Comparison of ENCODE assay signal across 13 cellular contexts in genomic region chr12:96981053-96981452, GRCh38.
DNase-seq lines count a peak whose midpoint lies in the region; ATAC-seq and TF ChIP-seq lines count a peak whose summit lies in the region.
"Had no signal": no experiment of that assay in that cellular context is flagged by ENCODE, and none has a peak within 500 bp of the region (broad histone marks: within the 10 kb centered on the region; RNA-seq: fewer than 3 reads in every experiment).

No MANE protein-coding gene starts in this region.

- TF ChIP-seq CTCF in AG04449 (IDR thresholded peaks at IDR 0.05; ENCODE audit: insufficient read depth, low read length, missing control alignments) (no peak), brain microvascular endothelial cell (IDR thresholded peaks at IDR 0.05; ENCODE audit: low read depth, low read length, missing control alignments) (no peak), coronary artery (IDR thresholded peaks at IDR 0.05) (no peak)

- CTCF ChIA-PET in AG04449 (lab: Yijun Ruan, JAX), result interaction anchor here (0.8 kb wide), 1 partner anchor 1416 kb away, joined by 4 read pairs; no protein-coding TSS in a partner anchor

- peaks cover 3% of the 10 kb centered on the region for H3K27me3 ChIP-seq in brain microvascular endothelial cell (replicated peaks)

- POLR2A ChIA-PET in AG04449 (lab: Yijun Ruan, JAX), result interaction anchor here (0.7 kb wide), 1 partner anchor 193 kb away, joined by 6 read pairs; no protein-coding TSS in a partner anchor

- H3K36me3 ChIP-seq in brain microvascular endothelial cell (replicated peaks), result no peaks in the 10 kb centered on the region

- H3K27ac ChIP-seq in brain microvascular endothelial cell, result peak overlapping the region; percentile 8
- H3K27ac ChIP-seq in coronary artery, result no peak overlapping the region

- DNase-seq in AG04449 (ENCODE audit: low read depth, low spot score), result peak; percentile 47
- peak; percentile 6 for DNase-seq in KBM-7
- peak; percentile 92 for DNase-seq in brain microvascular endothelial cell
- peak; percentile 78 for DNase-seq in kidney tubule cell (ENCODE audit: low spot score)
- no peak for DNase-seq in coronary artery (ENCODE audit: low spot score)
- no peak for DNase-seq in ACHN
- DNase-seq in activated CD4-positive, CD25-positive, alpha-beta regulatory T cell (lab: John Stamatoyannopoulos, UW), result no peak
- DNase-seq: activated T-cell treated with anti-CD3 and anti-CD28 coated beads, Interleukin-2, amount 50 U/mL, for 1 hour; CD4-positive, CD25-positive, alpha-beta regulatory T cell; effector CD8-positive, alpha-beta T cell; NCI-H524; stimulated activated CD4-positive, alpha-beta T cell treated with anti-CD3 and anti-CD28 coated beads, Interleukin-15, amount 100 ng/mL, for 24 hours had no signal

- no peak for ATAC-seq in HG02623 (IDR thresholded peaks at IDR 0.05; ENCODE audit: unreplicated experiment)

- H3K4me3 ChIP-seq in AG04449 (ENCODE audit: low read depth, low read length) (no peak overlapping the region), brain microvascular endothelial cell (ENCODE audit: low read depth, low read length) (no peak overlapping the region), coronary artery (no peak overlapping the region)

- in situ Hi-C loops in KBM-7 (cut with MboI; ENCODE audit: low pct_unique_long_range_greater_than_20kb, low sequenced_read_pairs) (no loop called here), brain microvascular endothelial cell (cut with HindIII; ENCODE audit: low pct_ligation_motif_present, low sequenced_read_pairs) (no loop called here), ACHN (cut with HindIII; ENCODE audit: low pct_ligation_motif_present, low pct_unique_long_range_greater_than_20kb, low sequenced_read_pairs) (loop anchor here (25.0 kb wide), 1 partner anchor 394 kb away; no protein-coding TSS in a partner anchor)

Comparison
In these comparisons a context has a peak if more than half of its experiments do, and no peak if none do; other contexts are left out.
1. DNase-seq: peak in AG04449 (single experiment), KBM-7 (single experiment), brain microvascular endothelial cell (single experiment) and kidney tubule cell (single experiment); none in coronary artery (single experiment), ACHN (single experiment) and activated CD4-positive, CD25-positive, alpha-beta regulatory T cell (0 of 4).